9 cellular contexts compared by ENCODE assay signal in the genomic region with DNA sequence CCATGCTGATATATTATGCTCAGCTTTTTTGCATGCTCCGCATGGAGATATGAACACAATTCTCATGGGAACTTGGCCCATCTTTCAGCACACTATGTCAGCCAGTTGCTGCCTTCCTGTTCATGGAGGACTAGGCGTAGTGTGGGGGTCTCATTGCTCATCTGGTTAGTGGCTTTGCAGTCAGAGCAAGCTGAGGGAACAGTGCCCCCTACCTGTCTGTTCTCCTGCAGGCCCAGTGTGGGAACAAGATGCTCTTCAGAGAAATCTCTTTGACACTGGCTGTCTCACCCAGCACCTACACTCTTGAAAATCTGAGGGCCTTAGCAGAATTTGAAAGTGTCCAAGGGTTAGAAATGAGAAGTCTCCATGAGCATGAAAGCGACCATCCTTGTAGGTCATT. TPM values are rescaled to one million over a fixed set of nuclear protein-coding genes. Genes with fewer than 3 reads are reported as not detected.
DNase-seq lines count a peak whose midpoint lies in the region; ATAC-seq, FAIRE-seq and TF ChIP-seq lines count a peak whose summit lies in the region.
"Had no signal": no experiment of that assay in that cellular context is flagged by ENCODE, and none has a peak within 500 bp of the region (broad histone marks: within the 10 kb centered on the region; RNA-seq: fewer than 3 reads in every experiment).

No MANE protein-coding gene starts in this region.

- in situ Hi-C loops in Caki2 (cut with HindIII; ENCODE audit: low pct_unique_long_range_greater_than_20kb, low sequenced_read_pairs) = no loop called here

- H3K36me3 ChIP-seq in bronchial epithelial cell (ENCODE audit: control insufficient read depth, insufficient read depth, low read length) = no peaks in the 10 kb centered on the region

- FAIRE-seq in bronchial epithelial cell (lab: Jason Lieb, UNC) = peak; percentile 13
- no peak for FAIRE-seq in GM12892 (lab: Jason Lieb, UNC)

- DNase-seq in Caki2 (ENCODE audit: low read depth) (peak; percentile 13), OCI-M1 (lab: John Stamatoyannopoulos, UW) (peak; percentile 36), bronchial epithelial cell (ENCODE audit: low read depth) (peak; percentile 31), foreskin melanocyte (no peak), GOT3 (lab: John Stamatoyannopoulos, UW) (no peak), GM12892 (ENCODE audit: insufficient read length) (no peak)
- peak in 7 of 10 donors; percentile 7 to 34 (median 21) for DNase-seq in naive thymus-derived CD8-positive, alpha-beta T cell
- DNase-seq: left cardiac atrium had no signal

- TF ChIP-seq POLR2A in GM12892 (IDR thresholded peaks at IDR 0.05; ENCODE audit: low read depth, low read length) = no peak

- no peaks in the 10 kb centered on the region for H3K9me3 Mint-ChIP-seq in naive thymus-derived CD8-positive, alpha-beta T cell

- no peak overlapping the region for H3K27ac Mint-ChIP-seq in naive thymus-derived CD8-positive, alpha-beta T cell

- H3K4me1 Mint-ChIP-seq in naive thymus-derived CD8-positive, alpha-beta T cell = no peaks in the 10 kb centered on the region

- POLR2A ChIA-PET in naive thymus-derived CD8-positive, alpha-beta T cell (lab: Charles Lee) = no interaction called here

- no peaks in the 10 kb centered on the region for H3K27me3 Mint-ChIP-seq in naive thymus-derived CD8-positive, alpha-beta T cell

- peak; percentile 79 for TF ChIP-seq CTCF in bronchial epithelial cell (IDR thresholded peaks at IDR 0.05; ENCODE audit: insufficient read depth, low read length, severe bottlenecking)

- peak; percentile 71 for ATAC-seq in GM19395 (IDR thresholded peaks at IDR 0.05; ENCODE audit: unreplicated experiment)
- ATAC-seq in naive thymus-derived CD8-positive, alpha-beta T cell = peak in 1 of 2 donors; percentile 62

- H3K4me3 Mint-ChIP-seq in naive thymus-derived CD8-positive, alpha-beta T cell = no peak overlapping the region

- H3K4me3 ChIP-seq in bronchial epithelial cell (ENCODE audit: low read depth, low read length) = no peak overlapping the region

- H3K27me3 ChIP-seq in bronchial epithelial cell (ENCODE audit: control insufficient read depth, insufficient read depth, low read length) = no peaks in the 10 kb centered on the region

- H3K36me3 Mint-ChIP-seq in naive thymus-derived CD8-positive, alpha-beta T cell = no peaks in the 10 kb centered on the region

RNA-seq across cellular contexts. Expression of a gene that starts 47.1 kb away (rescaled TPM):
- 96.7 and 110 TPM in 2 replicates for total RNA-seq in Caki2 (2014; rRNA removed; shearing (Covaris generic); ENCODE audit: low replicate concordance)
- 339 and 365 TPM in 2 replicates for total RNA-seq in bronchial epithelial cell
- 100 to 1,000 TPM; 177 to 190 TPM for total RNA-seq in naive thymus-derived CD8-positive, alpha-beta T cell
- polyA plus RNA-seq in naive thymus-derived CD8-positive, alpha-beta T cell = 10 to 100 TPM; 15.9 to 80.4 (median 42.8) TPM
- 51.8 TPM for polyA plus RNA-seq in GM12892 (2012; ENCODE audit: missing spikeins)

Comparison
In these comparisons a context has a peak if more than half of its experiments do, and no peak if none do; other contexts are left out.
1. DNase-seq: peak in Caki2 (single experiment), OCI-M1 (single experiment), bronchial epithelial cell (single experiment) and naive thymus-derived CD8-positive, alpha-beta T cell (7 of 10); none in foreskin melanocyte (single experiment), GOT3 (single experiment) and GM12892 (single experiment).